15 cellular contexts compared by ENCODE assay signal in genomic region chr3:50536471-50537180, GRCh38. TPM values are rescaled to one million over a fixed set of nuclear protein-coding genes. Genes with fewer than 3 reads are reported as not detected.
"Had no signal": no experiment of that assay in that cellular context is flagged by ENCODE, and none has a peak within 500 bp of the region (broad histone marks: within the 10 kb centered on the region; RNA-seq: fewer than 3 reads in every experiment).

No MANE protein-coding gene starts in this region.

- H3K27ac ChIP-seq: ovary, stomach, thoracic aorta, uterus had no signal

- ATAC-seq: left cardiac atrium had no signal

- H3K4me1 ChIP-seq: stomach, uterus had no signal

- H3K9me3 ChIP-seq: ovary, stomach, thoracic aorta, uterus had no signal

- H3K27me3 ChIP-seq: ovary, uterus had no signal

- H3K36me3 Mint-ChIP-seq: activated naive CD8-positive, alpha-beta T cell treated with anti-CD3 and anti-CD28 coated beads for 36 hours had no signal

- H3K4me3 Mint-ChIP-seq: activated naive CD8-positive, alpha-beta T cell treated with anti-CD3 and anti-CD28 coated beads for 36 hours; nephron progenitor cell had no signal

- H3K4me3 ChIP-seq: ovary, stomach, thoracic aorta, uterus had no signal

- DNase-seq: activated CD4-positive, alpha-beta T cell treated with anti-CD3 and anti-CD28 coated beads, Interleukin-2, amount 50 U/mL, for 4 hours; activated CD4-positive, CD25-positive, alpha-beta regulatory T cell treated with anti-CD3 and anti-CD28 coated beads, Interleukin-2, amount 50 U/mL, for 72 hours; activated effector memory CD4-positive, alpha-beta T cell treated with anti-CD3 and anti-CD28 coated beads, Interleukin-2, amount 50 U/mL, for 16 hours; activated naive CD8-positive, alpha-beta T cell treated with anti-CD3 and anti-CD28 coated beads for 36 hours; activated T-cell treated with anti-CD3 and anti-CD28 coated beads, Interleukin-2, amount 50 U/mL, for 1 hour; left cardiac atrium; nephron progenitor cell; ovary; stimulated activated CD4-positive, alpha-beta T cell treated with anti-CD3 and anti-CD28 coated beads, Interleukin-15, amount 100 ng/mL, for 24 hours; stimulated activated CD4-positive, alpha-beta T cell treated with anti-CD3 and anti-CD28 coated beads, Interleukin-4, amount 100 ng/mL, for 24 hours; stomach; T-helper 9 cell; uterus had no signal

- H3K36me3 ChIP-seq: ovary, stomach, thoracic aorta, uterus had no signal

- H3K4me1 Mint-ChIP-seq: activated naive CD8-positive, alpha-beta T cell treated with anti-CD3 and anti-CD28 coated beads for 36 hours had no signal

- H3K27ac Mint-ChIP-seq: activated naive CD8-positive, alpha-beta T cell treated with anti-CD3 and anti-CD28 coated beads for 36 hours; nephron progenitor cell had no signal

- H3K9me3 Mint-ChIP-seq: activated naive CD8-positive, alpha-beta T cell treated with anti-CD3 and anti-CD28 coated beads for 36 hours; nephron progenitor cell had no signal

RNA-seq across cellular contexts. Expression of gene CACNA2D2, which starts 33.2 kb away (rescaled TPM):
- total RNA-seq: glomerular endothelial cell had no signal
